Comparison of ENCODE assay signal across 8 cellular contexts in the genomic region with DNA sequence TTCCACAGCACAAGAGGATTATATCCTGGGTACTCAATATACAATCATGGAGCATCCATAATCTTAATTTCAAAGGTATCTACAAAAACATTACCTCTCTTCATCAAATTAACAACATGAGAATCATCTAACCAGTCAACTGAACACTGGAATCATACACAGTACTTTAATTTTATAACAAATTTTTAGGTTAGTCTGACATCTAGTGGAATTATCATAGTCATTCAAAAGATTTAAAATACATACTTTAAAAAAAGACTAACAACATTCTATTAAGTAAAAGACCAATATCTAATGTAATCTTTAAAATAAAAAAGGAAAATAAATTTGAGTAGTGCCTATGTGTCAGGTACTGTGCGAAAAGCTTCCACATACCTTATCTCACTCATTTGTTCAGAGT. TPM values are rescaled to one million over a fixed set of nuclear protein-coding genes. Genes with fewer than 3 reads are reported as not detected.
A peak's percentile ranks its signal among the peaks of the same experiment; 100 is the strongest.
DNase-seq lines count a peak whose midpoint lies in the region; ATAC-seq, FAIRE-seq and TF ChIP-seq lines count a peak whose summit lies in the region.

No MANE protein-coding gene starts in this region.

- H3K4me3 ChIP-seq in CD8-positive, alpha-beta T cell (ENCODE audit: low read depth, low read length), result no peak overlapping the region
- no peak overlapping the region for H3K4me3 ChIP-seq in liver (ENCODE audit: low read depth in 1 of 3, low read length in 3 of 3)

- H3K27me3 ChIP-seq in CD8-positive, alpha-beta T cell (ENCODE audit: insufficient read depth, low read length), result no peaks in the 10 kb centered on the region
- H3K27me3 ChIP-seq in liver (ENCODE audit: control insufficient read depth in 4 of 4, insufficient read depth in 4 of 4, low read length in 3 of 4), result peaks cover 0 to 2% (median 0%) of the 10 kb centered on the region in 4 donors

- no peaks in the 10 kb centered on the region for H3K36me3 ChIP-seq in CD8-positive, alpha-beta T cell (ENCODE audit: insufficient read depth, low read length)
- H3K36me3 ChIP-seq in liver (ENCODE audit: control insufficient read depth in 4 of 4, insufficient read depth in 3 of 4, low read depth in 1 of 4, low read length in 3 of 4), result no peaks in the 10 kb centered on the region

- peak; percentile 24 for TF ChIP-seq CTCF in CD8-positive, alpha-beta T cell (IDR thresholded peaks at IDR 0.05)
- TF ChIP-seq CTCF in liver (IDR thresholded peaks at IDR 0.05; ENCODE audit: low read depth, low read length, missing input control), result no peak

- H3K27me3 Mint-ChIP-seq in CD8-positive, alpha-beta T cell (ENCODE audit: low read depth), result peaks cover 2% of the 10 kb centered on the region

- no peak overlapping the region for H3K27ac Mint-ChIP-seq in CD8-positive, alpha-beta T cell

- intact Hi-C loops in CD8-positive, alpha-beta T cell (cut with DNase I, micrococcal nuclease), result no loop called here

- FAIRE-seq in TTC549 (lab: Jason Lieb, UNC), result peak; percentile 86

- ATAC-seq in CD8-positive, alpha-beta T cell, result no peak
- no peak for ATAC-seq in HG02970 (IDR thresholded peaks at IDR 0.05; ENCODE audit: low FRiP score, unreplicated experiment)

- no peaks in the 10 kb centered on the region for H3K9me3 ChIP-seq in CD8-positive, alpha-beta T cell (ENCODE audit: low read length)
- no peaks in the 10 kb centered on the region for H3K9me3 ChIP-seq in liver (ENCODE audit: control insufficient read depth in 4 of 4, low read length in 3 of 4)

- H3K27ac ChIP-seq in CD8-positive, alpha-beta T cell (ENCODE audit: low read depth, low read length), result no peak overlapping the region
- no peak overlapping the region for H3K27ac ChIP-seq in liver (ENCODE audit: low read depth in 1 of 2, low read length in 2 of 2)

- no peak overlapping the region for H3K4me3 Mint-ChIP-seq in CD8-positive, alpha-beta T cell

- WGBS in liver, result 93% methylated on average over 1 of the region's 1 CpG

- no peak overlapping the region for H3K9ac ChIP-seq in liver (ENCODE audit: low read depth in 1 of 2, low read length in 2 of 2)

- H3K9me3 Mint-ChIP-seq in CD8-positive, alpha-beta T cell, result no peaks in the 10 kb centered on the region

- no peak for DNase-seq in CD8-positive, alpha-beta T cell
- peak; percentile 57 for DNase-seq in HT-29 (ENCODE audit: low spot score)
- no peak for DNase-seq in iPS-NIHi11 (ENCODE audit: low spot score)
- no peak for DNase-seq in cerebellar nuclear complex (lab: John Stamatoyannopoulos, UW)
- no peak for DNase-seq in GM19240 (ENCODE audit: insufficient read length, low spot score)

- TF ChIP-seq RAD21 in liver (IDR thresholded peaks at IDR 0.05), result peak; percentile 11 to 21

- POLR2A ChIA-PET in CD8-positive, alpha-beta T cell (lab: Charles Lee), result no interaction called here

- CTCF ChIA-PET in CD8-positive, alpha-beta T cell (lab: Charles Lee), result no interaction called here

- H3K4me1 ChIP-seq in CD8-positive, alpha-beta T cell (ENCODE audit: insufficient read depth, low read length), result no peaks in the 10 kb centered on the region
- no peaks in the 10 kb centered on the region for H3K4me1 ChIP-seq in liver (ENCODE audit: control insufficient read depth in 4 of 4, insufficient read depth in 4 of 4, low read length in 3 of 4)

- H3K36me3 Mint-ChIP-seq in CD8-positive, alpha-beta T cell, result no peaks in the 10 kb centered on the region

- H3K4me1 Mint-ChIP-seq in CD8-positive, alpha-beta T cell (ENCODE audit: low read depth), result no peaks in the 10 kb centered on the region

TF ChIP-seq in liver, 16 proteins besides CTCF, POLR2A, EP300 and RAD21:
- TF ChIP-seq, protein P1, sequence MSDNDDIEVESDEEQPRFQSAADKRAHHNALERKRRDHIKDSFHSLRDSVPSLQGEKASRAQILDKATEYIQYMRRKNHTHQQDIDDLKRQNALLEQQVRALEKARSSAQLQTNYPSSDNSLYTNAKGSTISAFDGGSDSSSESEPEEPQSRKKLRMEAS (IDR thresholded peaks at IDR 0.05), result no peak
- TF ChIP-seq, protein P2, sequence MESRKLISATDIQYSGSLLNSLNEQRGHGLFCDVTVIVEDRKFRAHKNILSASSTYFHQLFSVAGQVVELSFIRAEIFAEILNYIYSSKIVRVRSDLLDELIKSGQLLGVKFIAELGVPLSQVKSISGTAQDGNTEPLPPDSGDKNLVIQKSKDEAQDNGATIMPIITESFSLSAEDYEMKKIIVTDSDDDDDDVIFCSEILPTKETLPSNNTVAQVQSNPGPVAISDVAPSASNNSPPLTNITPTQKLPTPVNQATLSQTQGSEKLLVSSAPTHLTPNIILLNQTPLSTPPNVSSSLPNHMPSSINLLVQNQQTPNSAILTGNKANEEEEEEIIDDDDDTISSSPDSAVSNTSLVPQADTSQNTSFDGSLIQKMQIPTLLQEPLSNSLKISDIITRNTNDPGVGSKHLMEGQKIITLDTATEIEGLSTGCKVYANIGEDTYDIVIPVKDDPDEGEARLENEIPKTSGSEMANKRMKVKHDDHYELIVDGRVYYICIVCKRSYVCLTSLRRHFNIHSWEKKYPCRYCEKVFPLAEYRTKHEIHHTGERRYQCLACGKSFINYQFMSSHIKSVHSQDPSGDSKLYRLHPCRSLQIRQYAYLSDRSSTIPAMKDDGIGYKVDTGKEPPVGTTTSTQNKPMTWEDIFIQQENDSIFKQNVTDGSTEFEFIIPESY (IDR thresholded peaks at IDR 0.05), result no peak
- TF ChIP-seq HNF4G (IDR thresholded peaks at IDR 0.05) (no peak), HNF4A (conservative IDR thresholded peaks at IDR 0.05) (no peak), NR2F2 (IDR thresholded peaks at IDR 0.05) (no peak), EGR1 (IDR thresholded peaks at IDR 0.05; ENCODE audit: low read depth in 2 of 2) (no peak), YY1 (IDR thresholded peaks at IDR 0.05) (no peak), FOXA1 (IDR thresholded peaks at IDR 0.05) (no peak), FOXA2 (IDR thresholded peaks at IDR 0.05) (no peak), JUND (IDR thresholded peaks at IDR 0.05) (no peak)
- TF ChIP-seq, protein P3, sequence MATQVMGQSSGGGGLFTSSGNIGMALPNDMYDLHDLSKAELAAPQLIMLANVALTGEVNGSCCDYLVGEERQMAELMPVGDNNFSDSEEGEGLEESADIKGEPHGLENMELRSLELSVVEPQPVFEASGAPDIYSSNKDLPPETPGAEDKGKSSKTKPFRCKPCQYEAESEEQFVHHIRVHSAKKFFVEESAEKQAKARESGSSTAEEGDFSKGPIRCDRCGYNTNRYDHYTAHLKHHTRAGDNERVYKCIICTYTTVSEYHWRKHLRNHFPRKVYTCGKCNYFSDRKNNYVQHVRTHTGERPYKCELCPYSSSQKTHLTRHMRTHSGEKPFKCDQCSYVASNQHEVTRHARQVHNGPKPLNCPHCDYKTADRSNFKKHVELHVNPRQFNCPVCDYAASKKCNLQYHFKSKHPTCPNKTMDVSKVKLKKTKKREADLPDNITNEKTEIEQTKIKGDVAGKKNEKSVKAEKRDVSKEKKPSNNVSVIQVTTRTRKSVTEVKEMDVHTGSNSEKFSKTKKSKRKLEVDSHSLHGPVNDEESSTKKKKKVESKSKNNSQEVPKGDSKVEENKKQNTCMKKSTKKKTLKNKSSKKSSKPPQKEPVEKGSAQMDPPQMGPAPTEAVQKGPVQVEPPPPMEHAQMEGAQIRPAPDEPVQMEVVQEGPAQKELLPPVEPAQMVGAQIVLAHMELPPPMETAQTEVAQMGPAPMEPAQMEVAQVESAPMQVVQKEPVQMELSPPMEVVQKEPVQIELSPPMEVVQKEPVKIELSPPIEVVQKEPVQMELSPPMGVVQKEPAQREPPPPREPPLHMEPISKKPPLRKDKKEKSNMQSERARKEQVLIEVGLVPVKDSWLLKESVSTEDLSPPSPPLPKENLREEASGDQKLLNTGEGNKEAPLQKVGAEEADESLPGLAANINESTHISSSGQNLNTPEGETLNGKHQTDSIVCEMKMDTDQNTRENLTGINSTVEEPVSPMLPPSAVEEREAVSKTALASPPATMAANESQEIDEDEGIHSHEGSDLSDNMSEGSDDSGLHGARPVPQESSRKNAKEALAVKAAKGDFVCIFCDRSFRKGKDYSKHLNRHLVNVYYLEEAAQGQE (IDR thresholded peaks at IDR 0.05), result no peak

RNA-seq across cellular contexts. Expression of a gene that starts 16.8 kb away (rescaled TPM):
- 10 to 100 TPM; 47.5 to 56.5 TPM for total RNA-seq in CD8-positive, alpha-beta T cell
- 17.0 and 18.1 TPM in 2 replicates for total RNA-seq in HT-29 (2014; rRNA removed; shearing (Covaris generic))
- total RNA-seq in liver, result 10 to 100 TPM; 16.8 to 19.7 TPM
- polyA plus RNA-seq in liver, result 10 to 100 TPM; 14.1 to 25.2 TPM
